ENCODE assay signal across 10 cellular contexts in genomic region chr12:124754949-124755800, GRCh38.
DNase-seq lines count a peak whose midpoint lies in the region; ATAC-seq and TF ChIP-seq lines count a peak whose summit lies in the region.
"Had no signal": no experiment of that assay in that cellular context is flagged by ENCODE, and none has a peak within 500 bp of the region (broad histone marks: within the 10 kb centered on the region; RNA-seq: fewer than 3 reads in every experiment).

No MANE protein-coding gene starts in this region.

- TF ChIP-seq CTCF in liver (IDR thresholded peaks at IDR 0.05; ENCODE audit: low read depth, low read length, missing input control) (no peak), suprapubic skin (IDR thresholded peaks at IDR 0.05) (no peak), Caco-2 (IDR thresholded peaks at IDR 0.05; ENCODE audit: insufficient read depth in 1 of 2, low read depth in 1 of 2, low read length in 1 of 2, severe bottlenecking in 1 of 2, unreplicated experiment in 1 of 2) (no peak)

- WGBS in liver: 28% methylated on average over 20 of the region's 20 CpGs
- 42% methylated on average over 15 of the region's 20 CpGs for WGBS in suprapubic skin

- H3K27ac Mint-ChIP-seq in Caco-2 (ENCODE audit: unreplicated experiment): no peak overlapping the region
- H3K27ac Mint-ChIP-seq: T-helper 1 cell treated with Interleukin-12 subunit alpha and Interleukin-12 subunit beta and Interleukin-4 antibody, amounts not matched to agents 30 μg/mL and 1 μg/mL, for 36 hours had no signal

- H3K9ac ChIP-seq in liver (ENCODE audit: low read depth in 1 of 2, low read length in 2 of 2): peak overlapping the region in 1 of 2 donors; percentile 29

- H3K36me3 Mint-ChIP-seq in Caco-2 (ENCODE audit: insufficient read depth, unreplicated experiment): no peaks in the 10 kb centered on the region

- no peaks in the 10 kb centered on the region for H3K4me1 Mint-ChIP-seq in Caco-2 (ENCODE audit: low read depth, unreplicated experiment)

- CTCF ChIA-PET in Caco-2 (lab: Charles Lee): interaction anchor here (0.6 kb wide), 1 partner anchor 375 kb away, joined by 5 read pairs; no protein-coding TSS in a partner anchor

- peak; percentile 32 for DNase-seq in NK-92 treated with Interleukin-12 subunit alpha and Interleukin-12 subunit beta, amount 100 ng/mL, for 24 hours (lab: John Stamatoyannopoulos, UW)
- DNase-seq in NK-92 (lab: John Stamatoyannopoulos, UW; ENCODE audit: unreplicated experiment) (no peak), NCI-H510A (lab: John Stamatoyannopoulos, UW) (peak; percentile 85), caudate nucleus (lab: John Stamatoyannopoulos, UW) (peak in 60 of 61 donors; percentile 10 to 95 (median 71)), suprapubic skin (ENCODE audit: low spot score in 2 of 2) (peak; percentile 91 to 92), Caco-2 (no peak)

- no peaks in the 10 kb centered on the region for H3K36me3 ChIP-seq in liver (ENCODE audit: control insufficient read depth in 4 of 4, insufficient read depth in 3 of 4, low read depth in 1 of 4, low read length in 3 of 4)
- no peaks in the 10 kb centered on the region for H3K36me3 ChIP-seq in suprapubic skin
- no peaks in the 10 kb centered on the region for H3K36me3 ChIP-seq in Caco-2 (ENCODE audit: control insufficient read depth, insufficient read depth, low read length)

- peak; percentile 66 to 76 for TF ChIP-seq RAD21 in liver (IDR thresholded peaks at IDR 0.05)

- peak; percentile 76 for TF ChIP-seq EP300 in suprapubic skin (IDR thresholded peaks at IDR 0.05)

- H3K4me3 ChIP-seq in liver (ENCODE audit: low read depth in 1 of 3, low read length in 3 of 3): no peak overlapping the region
- H3K4me3 ChIP-seq in suprapubic skin: no peak overlapping the region
- H3K4me3 ChIP-seq in Caco-2 (ENCODE audit: low read depth, low read length): no peak overlapping the region

- BruUV-seq in Caco-2 (replicated peaks; lab: Mats Ljungman, UMichigan): no TSS peak

- H3K4me1 ChIP-seq in liver (ENCODE audit: control insufficient read depth in 4 of 4, insufficient read depth in 4 of 4, low read length in 3 of 4) (peaks cover 18 to 44% (median 28%) of the 10 kb centered on the region in 4 donors), suprapubic skin (peaks cover 42% of the 10 kb centered on the region), Caco-2 (no peaks in the 10 kb centered on the region)

- POLR2A ChIA-PET in Caco-2 (lab: Charles Lee): no interaction called here

- no peak for ATAC-seq in HG03139 (IDR thresholded peaks at IDR 0.05; ENCODE audit: unreplicated experiment)

- H3K9me3 ChIP-seq in liver (ENCODE audit: control insufficient read depth in 4 of 4, low read length in 3 of 4) (no peaks in the 10 kb centered on the region), suprapubic skin (no peaks in the 10 kb centered on the region), Caco-2 (no peaks in the 10 kb centered on the region)

- H3K9me3 Mint-ChIP-seq in Caco-2 (ENCODE audit: unreplicated experiment): peaks cover 20% of the 10 kb centered on the region

- peaks cover 3% of the 10 kb centered on the region for H3K27me3 Mint-ChIP-seq in Caco-2 (ENCODE audit: insufficient read depth, unreplicated experiment)

- no peak for TF ChIP-seq POLR2A in suprapubic skin (IDR thresholded peaks at IDR 0.05)

- H3K27me3 ChIP-seq in liver (ENCODE audit: control insufficient read depth in 4 of 4, insufficient read depth in 4 of 4, low read length in 3 of 4) (no peaks in the 10 kb centered on the region), suprapubic skin (no peaks in the 10 kb centered on the region), Caco-2 (replicated peaks; ENCODE audit: control insufficient read depth, insufficient read depth, low read length) (no peaks in the 10 kb centered on the region; the same call in 1 of the 2 replicates)

- no peak overlapping the region for H3K4me3 Mint-ChIP-seq in Caco-2 (ENCODE audit: unreplicated experiment)
- H3K4me3 Mint-ChIP-seq: T-helper 1 cell treated with Interleukin-12 subunit alpha and Interleukin-12 subunit beta and Interleukin-4 antibody, amounts not matched to agents 30 μg/mL and 1 μg/mL, for 36 hours had no signal

- H3K27ac ChIP-seq in caudate nucleus (ENCODE audit: low read depth, low read length) (peak overlapping the region; percentile 96), liver (ENCODE audit: low read depth in 1 of 2, low read length in 2 of 2) (peak overlapping the region; percentile 70 to 76), suprapubic skin (peak overlapping the region; percentile 78)
- H3K27ac ChIP-seq: 22Rv1 had no signal

- intact Hi-C loops in Caco-2 (cut with micrococcal nuclease; ENCODE audit: unreplicated experiment): loop anchor here (5.0 kb wide), 1 partner anchor 188 kb away; the partner anchor contains the start of gene NCOR2

TF ChIP-seq in liver, 16 proteins besides CTCF, POLR2A, EP300 and RAD21:
- TF ChIP-seq SP1 (IDR thresholded peaks at IDR 0.05): peak; percentile 93
- TF ChIP-seq TAF1 (conservative IDR thresholded peaks at IDR 0.05): no peak
- TF ChIP-seq NR2F2 (IDR thresholded peaks at IDR 0.05): peak; percentile 69
- TF ChIP-seq RXRA (IDR thresholded peaks at IDR 0.05): peak; percentile 79 to 86
- peak; percentile 44 for TF ChIP-seq HNF4G (IDR thresholded peaks at IDR 0.05)
- peak in 1 of 2 donors; percentile 61 for TF ChIP-seq GABPA (IDR thresholded peaks at IDR 0.05 in 1 of 2, conservative IDR thresholded peaks at IDR 0.05 in 1 of 2)
- TF ChIP-seq FOXA2 (IDR thresholded peaks at IDR 0.05): peak; percentile 8
- no peak for TF ChIP-seq FOXA1 (IDR thresholded peaks at IDR 0.05)
- TF ChIP-seq ATF3 (IDR thresholded peaks at IDR 0.05): peak; percentile 29
- TF ChIP-seq, protein P1, sequence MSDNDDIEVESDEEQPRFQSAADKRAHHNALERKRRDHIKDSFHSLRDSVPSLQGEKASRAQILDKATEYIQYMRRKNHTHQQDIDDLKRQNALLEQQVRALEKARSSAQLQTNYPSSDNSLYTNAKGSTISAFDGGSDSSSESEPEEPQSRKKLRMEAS (IDR thresholded peaks at IDR 0.05): peak; percentile 83
- TF ChIP-seq ZBTB33 (IDR thresholded peaks at IDR 0.05): peak; percentile 42
- TF ChIP-seq EGR1 (IDR thresholded peaks at IDR 0.05; ENCODE audit: low read depth in 2 of 2): peak in 1 of 2 donors; percentile 38
- TF ChIP-seq REST (IDR thresholded peaks at IDR 0.05): peak; percentile 62
- peak in 1 of 2 donors; percentile 40 for TF ChIP-seq JUND (IDR thresholded peaks at IDR 0.05)
- peak; percentile 78 for TF ChIP-seq YY1 (IDR thresholded peaks at IDR 0.05)
- TF ChIP-seq HNF4A (conservative IDR thresholded peaks at IDR 0.05): peak; percentile 64 to 70

Comparison
In these comparisons a context has a peak if more than half of its experiments do, and no peak if none do; other contexts are left out.
1. DNase-seq: peak in NK-92 treated with Interleukin-12 subunit alpha and Interleukin-12 subunit beta, amount 100 ng/mL, for 24 hours (single experiment), NCI-H510A (single experiment), caudate nucleus (60 of 61) and suprapubic skin (2 of 2); none in NK-92 (single experiment) and Caco-2 (0 of 2).
2. Peak in every context shown above with its lines, with median percentiles within 50 percentile points of each other: H3K27ac ChIP-seq.